19 cellular contexts compared by ENCODE assay signal in the genomic region with DNA sequence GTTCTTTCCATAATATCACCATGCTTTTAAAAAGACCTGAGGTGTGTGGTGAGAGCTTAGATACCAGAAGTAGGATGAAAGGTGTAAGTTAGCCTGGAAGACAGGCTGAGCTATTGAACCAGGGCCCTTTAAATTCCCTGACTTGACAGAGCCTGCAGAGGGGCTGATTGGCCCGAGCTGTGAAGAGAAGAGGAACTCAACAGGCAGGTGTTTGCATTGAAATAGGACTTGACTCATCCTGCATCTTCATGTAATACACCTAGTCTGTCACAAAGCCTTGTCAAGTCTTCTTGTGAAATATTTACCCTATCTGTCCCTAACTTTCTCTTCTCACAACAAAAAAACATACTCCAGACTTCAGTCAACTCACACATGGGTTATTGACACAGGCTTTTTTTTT. TPM values are rescaled to one million over a fixed set of nuclear protein-coding genes. Genes with fewer than 3 reads are reported as not detected.
"Had no signal": no experiment of that assay in that cellular context is flagged by ENCODE, and none has a peak within 500 bp of the region (broad histone marks: within the 10 kb centered on the region; RNA-seq: fewer than 3 reads in every experiment).

No MANE protein-coding gene starts in this region.

- ATAC-seq: heart left ventricle; pancreas; sciatic nerve; stimulated activated naive CD8-positive, alpha-beta T cell treated with anti-CD3 and anti-CD28 coated beads, Interleukin-15, Interleukin-2, amounts not matched to agents 100 U/mL and 50 U/mL, for 24 hours; T-helper 17 cell had no signal

- H3K4me3 ChIP-seq: coronary artery, heart left ventricle, lung, neural progenitor cell, pancreas, transverse colon had no signal

- H3K27me3 ChIP-seq: pancreas had no signal

- H3K36me3 ChIP-seq: heart left ventricle, neural progenitor cell, pancreas, transverse colon had no signal

- H3K9me3 Mint-ChIP-seq: activated B cell treated with CpG ODN at 0.5 μM for 24 hours; activated CD4-positive, alpha-beta T cell treated with anti-CD3 and anti-CD28 coated beads, Interleukin-2, amount 10 ng/mL, durations not matched to agents 7 days and 5 days; activated naive CD8-positive, alpha-beta T cell treated with anti-CD3 and anti-CD28 coated beads, Interleukin-2, amount 10 ng/mL, durations not matched to agents 7 days and 5 days; activated T-helper 1 cell treated with anti-CD3 and anti-CD28 coated beads, Interleukin-12 subunit alpha, Interleukin-12 subunit beta, Interleukin-2, Interleukin-4 antibody, amounts not matched to agents 30 ng/mL and 10 ng/mL and 1 ng/mL, durations not matched to agents 14 hours and 24 hours and 36 hours; brain; central memory CD8-positive, alpha-beta T cell; neural progenitor cell had no signal

- DNase-seq: activated B cell treated with CpG ODN at 0.5 μM for 24 hours; activated CD4-positive, alpha-beta T cell treated with anti-CD3 and anti-CD28 coated beads, Interleukin-2, amount 10 ng/mL, durations not matched to agents 7 days and 5 days; activated naive CD8-positive, alpha-beta T cell treated with anti-CD3 and anti-CD28 coated beads, Interleukin-2, amount 10 ng/mL, durations not matched to agents 7 days and 5 days; effector CD4-positive, alpha-beta T cell; foreskin melanocyte; heart left ventricle; pancreas; stimulated activated naive CD8-positive, alpha-beta T cell treated with anti-CD3 and anti-CD28 coated beads, Interleukin-15, Interleukin-2, amounts not matched to agents 100 U/mL and 50 U/mL, for 24 hours; T-helper 17 cell; transverse colon had no signal

- H3K4me3 Mint-ChIP-seq: activated B cell treated with CpG ODN at 0.5 μM for 24 hours; activated CD4-positive, alpha-beta T cell treated with anti-CD3 and anti-CD28 coated beads, Interleukin-2, amount 10 ng/mL, durations not matched to agents 7 days and 5 days; activated naive CD8-positive, alpha-beta T cell treated with anti-CD3 and anti-CD28 coated beads, Interleukin-2, amount 10 ng/mL, durations not matched to agents 7 days and 5 days; activated T-helper 1 cell treated with anti-CD3 and anti-CD28 coated beads, Interleukin-12 subunit alpha, Interleukin-12 subunit beta, Interleukin-2, Interleukin-4 antibody, amounts not matched to agents 30 ng/mL and 10 ng/mL and 1 ng/mL, durations not matched to agents 14 hours and 24 hours and 36 hours; brain; central memory CD8-positive, alpha-beta T cell; neural progenitor cell; T-helper 17 cell had no signal

- H3K9me3 ChIP-seq: heart left ventricle, pancreas, transverse colon had no signal

- H3K27ac Mint-ChIP-seq: activated B cell treated with CpG ODN at 0.5 μM for 24 hours; activated CD4-positive, alpha-beta T cell treated with anti-CD3 and anti-CD28 coated beads, Interleukin-2, amount 10 ng/mL, durations not matched to agents 7 days and 5 days; activated naive CD8-positive, alpha-beta T cell treated with anti-CD3 and anti-CD28 coated beads, Interleukin-2, amount 10 ng/mL, durations not matched to agents 7 days and 5 days; activated T-helper 1 cell treated with anti-CD3 and anti-CD28 coated beads, Interleukin-12 subunit alpha, Interleukin-12 subunit beta, Interleukin-2, Interleukin-4 antibody, amounts not matched to agents 30 ng/mL and 10 ng/mL and 1 ng/mL, durations not matched to agents 14 hours and 24 hours and 36 hours; brain; neural progenitor cell; T-helper 17 cell had no signal

- H3K36me3 Mint-ChIP-seq: activated naive CD8-positive, alpha-beta T cell treated with anti-CD3 and anti-CD28 coated beads, Interleukin-2, amount 10 ng/mL, durations not matched to agents 7 days and 5 days; brain; neural progenitor cell had no signal

- H2AFZ ChIP-seq: neural progenitor cell had no signal

- H3K27ac ChIP-seq: coronary artery, heart left ventricle, neural progenitor cell, pancreas, transverse colon had no signal

- H3K9ac ChIP-seq: neural progenitor cell had no signal

- H3K4me2 ChIP-seq: neural progenitor cell had no signal

- H3K4me1 ChIP-seq: neural progenitor cell, pancreas, transverse colon had no signal

- FAIRE-seq: endothelial cell of umbilical vein, islet of Langerhans, pancreas had no signal

- H3K4me1 Mint-ChIP-seq: activated B cell treated with CpG ODN at 0.5 μM for 24 hours; central memory CD8-positive, alpha-beta T cell; neural progenitor cell had no signal

RNA-seq across cellular contexts. Expression of a gene that starts 28.5 kb away (rescaled TPM):
- total RNA-seq: endothelial cell of umbilical vein, transverse colon had no signal
